ENCODE assay signal across 8 cellular contexts in genomic region chr6:28142446-28142845, GRCh38. TPM values are rescaled to one million over a fixed set of nuclear protein-coding genes. Genes with fewer than 3 reads are reported as not detected.
DNase-seq lines count a peak whose midpoint lies in the region; TF ChIP-seq lines count a peak whose summit lies in the region.

No MANE protein-coding gene starts in this region.

- DNase-seq in mesothelial cell of epicardium (ENCODE audit: low spot score in 2 of 2, unreplicated experiment in 2 of 2) (no peak), NCI-H2029 (lab: John Stamatoyannopoulos, UW) (no peak), HuH-7.5 (ENCODE audit: low spot score) (no peak), NCI-H2081 (lab: John Stamatoyannopoulos, UW) (no peak)
- DNase-seq in stimulated activated CD4-positive, alpha-beta T cell treated with anti-CD3 and anti-CD28 coated beads, Interleukin-2, amount 100 ng/mL, for 24 hours = no peak

- TF ChIP-seq CTCF in brain (conservative IDR thresholded peaks at IDR 0.05) (no peak), mesothelial cell of epicardium (IDR thresholded peaks at IDR 0.05; ENCODE audit: unreplicated experiment) (no peak)

- H3K27ac Mint-ChIP-seq in brain (peak overlapping the region; percentile 95 to 98 (median 97)), mesothelial cell of epicardium (peak overlapping the region; percentile 85)

- H3K27me3 Mint-ChIP-seq in brain (peaks cover 19% of the 10 kb centered on the region), mesothelial cell of epicardium (ENCODE audit: low read depth) (peaks cover 6% of the 10 kb centered on the region)

- H3K36me3 Mint-ChIP-seq in brain (peaks cover 36% of the 10 kb centered on the region), mesothelial cell of epicardium (peaks cover 22% of the 10 kb centered on the region)

- H3K9me3 Mint-ChIP-seq in brain = no peaks in the 10 kb centered on the region
- no peaks in the 10 kb centered on the region for H3K9me3 Mint-ChIP-seq in mesothelial cell of epicardium

- peaks cover 65% of the 10 kb centered on the region for H3K4me1 Mint-ChIP-seq in brain
- peaks cover 25% of the 10 kb centered on the region for H3K4me1 Mint-ChIP-seq in mesothelial cell of epicardium

- H3K9me3 ChIP-seq in HUES48 (ENCODE audit: control insufficient read depth, insufficient read depth, low read length) = no peaks in the 10 kb centered on the region

- peak overlapping the region; percentile 97 for H3K4me3 ChIP-seq in ACC112 (ENCODE audit: low read depth, low read length)
- H3K4me3 ChIP-seq in HUES48 (ENCODE audit: low read depth, low read length) = peak overlapping the region; percentile 95

- H3K36me3 ChIP-seq in ACC112 (ENCODE audit: insufficient read depth, low read length) = peaks cover 27% of the 10 kb centered on the region
- H3K36me3 ChIP-seq in HUES48 (ENCODE audit: control insufficient read depth, insufficient read depth, low read length) = peaks cover 32% of the 10 kb centered on the region

- peak overlapping the region; percentile 95 to 99 (median 99) for H3K4me3 Mint-ChIP-seq in brain
- H3K4me3 Mint-ChIP-seq in mesothelial cell of epicardium = peak overlapping the region; percentile 96

- H3K27ac ChIP-seq in ACC112 (ENCODE audit: low read depth, low read length) (peak overlapping the region; percentile 45), HUES48 (ENCODE audit: low read depth, low read length) (peak overlapping the region; percentile 88)

- H3K4me1 ChIP-seq in ACC112 (ENCODE audit: control insufficient read depth, insufficient read depth, low read length, unreplicated experiment) (peaks cover 20% of the 10 kb centered on the region), HUES48 (ENCODE audit: control insufficient read depth, insufficient read depth, low read length) (peaks cover 11% of the 10 kb centered on the region)

- peak overlapping the region; percentile 99 for H2AFZ ChIP-seq in ACC112 (ENCODE audit: low read length, unreplicated experiment)

- peaks cover 46% of the 10 kb centered on the region for H3K79me2 ChIP-seq in ACC112 (ENCODE audit: control insufficient read depth, insufficient read depth, low read length, unreplicated experiment)

- H3K9ac ChIP-seq in HUES48 (ENCODE audit: low read depth, low read length) = peak overlapping the region; percentile 88

- H3K27me3 ChIP-seq in ACC112 (ENCODE audit: insufficient read depth, low read length) = no peaks in the 10 kb centered on the region
- H3K27me3 ChIP-seq in HUES48 (ENCODE audit: control insufficient read depth, insufficient read depth, low read length) = 0 out of 2 replicates have a peak, but pooled peaks cover 3% of the 10 kb centered on the region

RNA-seq across cellular contexts. Expression of gene ZKSCAN8, which starts 0.8 kb away (rescaled TPM):
- polyA plus RNA-seq in brain (ENCODE audit: insufficient read depth, low read depth, low replicate concordance) = 15.2 TPM
- total RNA-seq in mesothelial cell of epicardium = 51.7 to 53.1 TPM (median 52.8 TPM) in 3 replicates

RNA-seq across cellular contexts. Expression of gene ZSCAN16, which starts 18.0 kb away (rescaled TPM):
- 14.9 TPM for polyA plus RNA-seq in brain (ENCODE audit: insufficient read depth, low read depth, low replicate concordance)
- total RNA-seq in mesothelial cell of epicardium = 9.1 to 11.7 TPM (median 11.3 TPM) in 3 replicates
